In the genomic region with DNA sequence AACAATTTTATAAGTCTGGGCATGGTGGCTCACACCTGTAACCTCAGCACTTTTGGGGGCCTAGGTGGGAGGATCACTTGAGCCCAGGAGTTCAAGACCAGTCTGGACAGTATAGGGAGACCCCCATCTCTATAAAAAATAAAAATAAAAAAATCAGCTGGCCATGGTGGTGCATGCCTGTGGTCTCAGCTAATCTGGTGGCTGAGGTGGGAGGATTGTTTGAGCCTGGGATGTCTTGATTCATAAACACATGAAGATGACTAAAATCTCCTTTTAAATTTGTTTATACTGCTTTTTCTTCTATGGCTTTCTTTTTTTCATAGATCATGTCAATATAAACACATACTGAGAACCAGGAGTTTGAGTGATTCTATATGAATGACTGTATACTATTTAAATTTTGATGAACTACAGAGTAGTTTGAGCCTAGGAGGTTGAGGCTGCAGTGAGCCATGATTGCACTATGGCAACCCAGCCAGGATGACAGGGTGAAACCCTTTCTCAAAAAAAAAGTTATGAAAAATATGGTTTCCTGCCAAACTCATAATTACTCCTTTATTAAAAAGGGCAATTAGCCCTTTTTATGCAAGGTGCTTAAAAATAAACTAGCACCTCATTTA, we compare ENCODE assay signal across 16 cellular contexts. TPM values are rescaled to one million over a fixed set of nuclear protein-coding genes. Genes with fewer than 3 reads are reported as not detected.
DNase-seq lines count a peak whose midpoint lies in the region; ATAC-seq, FAIRE-seq and TF ChIP-seq lines count a peak whose summit lies in the region.
"Had no signal": no experiment of that assay in that cellular context is flagged by ENCODE, and none has a peak within 500 bp of the region (broad histone marks: within the 10 kb centered on the region; RNA-seq: fewer than 3 reads in every experiment).

No MANE protein-coding gene starts in this region.

- no peak for TF ChIP-seq POLR2A in GM12892 (IDR thresholded peaks at IDR 0.05; ENCODE audit: low read depth, low read length)

- peaks cover 35% of the 10 kb centered on the region for H3K4me1 Mint-ChIP-seq in activated T-cell treated with anti-CD3 and anti-CD28 coated beads, Interleukin-2, amount 50 U/mL, for 72 hours (ENCODE audit: low read depth)
- H3K4me1 Mint-ChIP-seq in stimulated activated naive CD8-positive, alpha-beta T cell treated with anti-CD3 and anti-CD28 coated beads, Interleukin-15, amount 100 ng/mL, for 72 hours: peaks cover 33% of the 10 kb centered on the region
- no peaks in the 10 kb centered on the region for H3K4me1 Mint-ChIP-seq in WTC11

- H3K9me3 Mint-ChIP-seq in activated T-cell treated with anti-CD3 and anti-CD28 coated beads, Interleukin-2, amount 50 U/mL, for 72 hours: peaks cover 12 to 22% of the 10 kb centered on the region in 2 donors
- H3K9me3 Mint-ChIP-seq in stimulated activated naive CD8-positive, alpha-beta T cell treated with anti-CD3 and anti-CD28 coated beads, Interleukin-15, amount 100 ng/mL, for 72 hours: peaks cover 42 to 43% of the 10 kb centered on the region in 2 donors
- peaks cover 19% of the 10 kb centered on the region for H3K9me3 Mint-ChIP-seq in WTC11

- H3K4me3 ChIP-seq in fibroblast of pulmonary artery (replicated peaks; ENCODE audit: low read depth, low read length): no peak overlapping the region

- POLR2A ChIA-PET in WTC11 (lab: Charles Lee): no interaction called here

- peak overlapping the region; percentile 74 for H3K27ac Mint-ChIP-seq in activated T-cell treated with anti-CD3 and anti-CD28 coated beads, Interleukin-2, amount 50 U/mL, for 72 hours
- no peak overlapping the region for H3K27ac Mint-ChIP-seq in stimulated activated naive CD8-positive, alpha-beta T cell treated with anti-CD3 and anti-CD28 coated beads, Interleukin-15, amount 100 ng/mL, for 72 hours
- H3K27ac Mint-ChIP-seq in WTC11: no peak overlapping the region

- peaks cover 30 to 40% of the 10 kb centered on the region in 2 donors for H3K36me3 Mint-ChIP-seq in activated T-cell treated with anti-CD3 and anti-CD28 coated beads, Interleukin-2, amount 50 U/mL, for 72 hours (ENCODE audit: insufficient read depth in 2 of 2)
- H3K36me3 Mint-ChIP-seq in WTC11: peaks cover 2% of the 10 kb centered on the region

- peak overlapping the region in 1 of 2 donors; percentile 52 for H3K4me3 Mint-ChIP-seq in activated T-cell treated with anti-CD3 and anti-CD28 coated beads, Interleukin-2, amount 50 U/mL, for 72 hours
- no peak overlapping the region for H3K4me3 Mint-ChIP-seq in stimulated activated naive CD8-positive, alpha-beta T cell treated with anti-CD3 and anti-CD28 coated beads, Interleukin-15, amount 100 ng/mL, for 72 hours
- no peak overlapping the region for H3K4me3 Mint-ChIP-seq in WTC11

- CTCF ChIA-PET in WTC11 (lab: Charles Lee): no interaction called here

- H3K27me3 Mint-ChIP-seq in activated T-cell treated with anti-CD3 and anti-CD28 coated beads, Interleukin-2, amount 50 U/mL, for 72 hours (ENCODE audit: low read depth): no peaks in the 10 kb centered on the region
- H3K27me3 Mint-ChIP-seq in stimulated activated naive CD8-positive, alpha-beta T cell treated with anti-CD3 and anti-CD28 coated beads, Interleukin-15, amount 100 ng/mL, for 72 hours: no peaks in the 10 kb centered on the region
- H3K27me3 Mint-ChIP-seq in WTC11 (ENCODE audit: low read depth): no peaks in the 10 kb centered on the region

- peak; percentile 80 to 88 for ATAC-seq in activated T-cell treated with anti-CD3 and anti-CD28 coated beads, Interleukin-2, amount 50 U/mL, for 72 hours (replicated peaks in 1 of 2)
- ATAC-seq in stimulated activated naive CD8-positive, alpha-beta T cell treated with anti-CD3 and anti-CD28 coated beads, Interleukin-15, amount 100 ng/mL, for 72 hours: peak; percentile 78
- ATAC-seq in WTC11: no peak

- DNase-seq in activated T-cell treated with anti-CD3 and anti-CD28 coated beads, Interleukin-2, amount 50 U/mL, for 72 hours: peak in 1 of 2 donors; percentile 29
- DNase-seq in activated T-cell treated with anti-CD3 and anti-CD28 coated beads, Interleukin-2, amount 50 U/mL, for 1 hour: no peak
- DNase-seq in NCI-H69 (lab: John Stamatoyannopoulos, UW) (peak; percentile 6), fibroblast of pulmonary artery (ENCODE audit: low read depth) (peak; percentile 22), GM12892 (ENCODE audit: insufficient read length) (no peak), WTC11 (ENCODE audit: low spot score) (no peak)
- no peak for DNase-seq in stimulated activated naive CD8-positive, alpha-beta T cell treated with anti-CD3 and anti-CD28 coated beads, Interleukin-15, amount 100 ng/mL, for 72 hours
- DNase-seq: COR-L47, Karpas-422, MM.1S, NCI-H1092 treated with DMSO at 0.1 percent for 48 hours, NCI-H187, NCI-H345, NCI-H526 treated with DMSO at 0.1 percent for 48 hours, SHP77 had no signal

- TF ChIP-seq CTCF in fibroblast of pulmonary artery (IDR thresholded peaks at IDR 0.05; ENCODE audit: low read length, missing control alignments) (no peak), WTC11 (IDR thresholded peaks at IDR 0.05) (no peak)

- no peak for FAIRE-seq in GM12892 (lab: Jason Lieb, UNC)
- FAIRE-seq: H54 had no signal

TF ChIP-seq in WTC11, 78 proteins besides CTCF, POLR2A, EP300 and RAD21 (continues in another document):
- TF ChIP-seq, protein P1, sequence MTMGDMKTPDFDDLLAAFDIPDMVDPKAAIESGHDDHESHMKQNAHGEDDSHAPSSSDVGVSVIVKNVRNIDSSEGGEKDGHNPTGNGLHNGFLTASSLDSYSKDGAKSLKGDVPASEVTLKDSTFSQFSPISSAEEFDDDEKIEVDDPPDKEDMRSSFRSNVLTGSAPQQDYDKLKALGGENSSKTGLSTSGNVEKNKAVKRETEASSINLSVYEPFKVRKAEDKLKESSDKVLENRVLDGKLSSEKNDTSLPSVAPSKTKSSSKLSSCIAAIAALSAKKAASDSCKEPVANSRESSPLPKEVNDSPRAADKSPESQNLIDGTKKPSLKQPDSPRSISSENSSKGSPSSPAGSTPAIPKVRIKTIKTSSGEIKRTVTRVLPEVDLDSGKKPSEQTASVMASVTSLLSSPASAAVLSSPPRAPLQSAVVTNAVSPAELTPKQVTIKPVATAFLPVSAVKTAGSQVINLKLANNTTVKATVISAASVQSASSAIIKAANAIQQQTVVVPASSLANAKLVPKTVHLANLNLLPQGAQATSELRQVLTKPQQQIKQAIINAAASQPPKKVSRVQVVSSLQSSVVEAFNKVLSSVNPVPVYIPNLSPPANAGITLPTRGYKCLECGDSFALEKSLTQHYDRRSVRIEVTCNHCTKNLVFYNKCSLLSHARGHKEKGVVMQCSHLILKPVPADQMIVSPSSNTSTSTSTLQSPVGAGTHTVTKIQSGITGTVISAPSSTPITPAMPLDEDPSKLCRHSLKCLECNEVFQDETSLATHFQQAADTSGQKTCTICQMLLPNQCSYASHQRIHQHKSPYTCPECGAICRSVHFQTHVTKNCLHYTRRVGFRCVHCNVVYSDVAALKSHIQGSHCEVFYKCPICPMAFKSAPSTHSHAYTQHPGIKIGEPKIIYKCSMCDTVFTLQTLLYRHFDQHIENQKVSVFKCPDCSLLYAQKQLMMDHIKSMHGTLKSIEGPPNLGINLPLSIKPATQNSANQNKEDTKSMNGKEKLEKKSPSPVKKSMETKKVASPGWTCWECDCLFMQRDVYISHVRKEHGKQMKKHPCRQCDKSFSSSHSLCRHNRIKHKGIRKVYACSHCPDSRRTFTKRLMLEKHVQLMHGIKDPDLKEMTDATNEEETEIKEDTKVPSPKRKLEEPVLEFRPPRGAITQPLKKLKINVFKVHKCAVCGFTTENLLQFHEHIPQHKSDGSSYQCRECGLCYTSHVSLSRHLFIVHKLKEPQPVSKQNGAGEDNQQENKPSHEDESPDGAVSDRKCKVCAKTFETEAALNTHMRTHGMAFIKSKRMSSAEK (CRISPR knock-in tag; IDR thresholded peaks at IDR 0.05; ENCODE audit: borderline replicate concordance): no peak
- TF ChIP-seq, protein P2, sequence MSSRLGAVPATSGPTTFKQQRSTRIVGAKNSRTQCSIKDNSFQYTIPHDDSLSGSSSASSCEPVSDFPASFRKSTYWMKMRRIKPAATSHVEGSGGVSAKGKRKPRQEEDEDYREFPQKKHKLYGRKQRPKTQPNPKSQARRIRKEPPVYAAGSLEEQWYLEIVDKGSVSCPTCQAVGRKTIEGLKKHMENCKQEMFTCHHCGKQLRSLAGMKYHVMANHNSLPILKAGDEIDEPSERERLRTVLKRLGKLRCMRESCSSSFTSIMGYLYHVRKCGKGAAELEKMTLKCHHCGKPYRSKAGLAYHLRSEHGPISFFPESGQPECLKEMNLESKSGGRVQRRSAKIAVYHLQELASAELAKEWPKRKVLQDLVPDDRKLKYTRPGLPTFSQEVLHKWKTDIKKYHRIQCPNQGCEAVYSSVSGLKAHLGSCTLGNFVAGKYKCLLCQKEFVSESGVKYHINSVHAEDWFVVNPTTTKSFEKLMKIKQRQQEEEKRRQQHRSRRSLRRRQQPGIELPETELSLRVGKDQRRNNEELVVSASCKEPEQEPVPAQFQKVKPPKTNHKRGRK (CRISPR knock-in tag; IDR thresholded peaks at IDR 0.05; ENCODE audit: borderline replicate concordance): no peak
- TF ChIP-seq NR1H2 (CRISPR knock-in tag; IDR thresholded peaks at IDR 0.05): no peak

RNA-seq across cellular contexts. Expression of a gene that starts 14.2 kb away (rescaled TPM):
- 10 to 100 TPM; 22.0 to 25.9 TPM for total RNA-seq in activated T-cell treated with anti-CD3 and anti-CD28 coated beads, Interleukin-2, amount 50 U/mL, for 72 hours
- polyA plus RNA-seq in GM12892 (2012; ENCODE audit: missing spikeins): 16.8 TPM
- 17.4 to 18.9 TPM (median 17.8 TPM) in 3 replicates for total RNA-seq in WTC11 (2021)

Comparison
In these comparisons a context has a peak if more than half of its experiments do, and no peak if none do; other contexts are left out.
1. DNase-seq: peak in NCI-H69 (single experiment) and fibroblast of pulmonary artery (single experiment); none in activated T-cell treated with anti-CD3 and anti-CD28 coated beads, Interleukin-2, amount 50 U/mL, for 1 hour (single experiment), stimulated activated naive CD8-positive, alpha-beta T cell treated with anti-CD3 and anti-CD28 coated beads, Interleukin-15, amount 100 ng/mL, for 72 hours (0 of 2), GM12892 (single experiment) and WTC11 (single experiment).